ENCODE assay signal across 9 cellular contexts in the genomic region with DNA sequence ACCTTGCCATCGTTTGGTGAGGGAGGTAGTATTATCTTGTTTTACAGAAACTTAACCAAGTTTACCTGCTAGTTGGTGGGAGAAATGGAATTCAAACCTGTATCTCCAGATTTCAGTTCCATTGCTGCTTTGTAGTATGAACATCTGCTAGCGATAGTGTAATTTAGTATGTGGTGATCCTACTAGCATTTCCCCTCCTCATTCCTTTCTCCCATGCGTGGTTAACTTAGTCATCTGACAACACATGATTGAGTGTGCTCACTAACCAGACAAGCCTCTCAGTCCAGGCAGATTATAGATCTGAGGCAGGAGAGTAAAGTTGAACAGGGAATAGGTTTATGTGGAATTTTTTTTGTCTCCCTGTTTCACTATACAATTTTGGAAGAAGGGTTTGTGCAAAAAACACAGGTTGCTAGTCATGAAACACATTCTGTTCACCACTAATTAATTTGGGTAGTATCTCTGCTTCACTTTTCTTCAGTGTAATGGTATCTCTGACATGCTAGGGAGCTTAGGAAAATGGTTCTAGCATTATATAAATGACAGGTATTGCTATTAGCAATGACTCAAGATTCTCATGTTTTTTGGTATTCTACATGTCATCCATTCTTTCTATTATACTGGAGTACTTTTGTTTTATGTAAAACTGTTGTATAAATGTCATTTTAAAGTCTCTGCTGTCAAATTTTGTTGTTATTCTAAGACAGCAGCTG. TPM values are rescaled to one million over a fixed set of nuclear protein-coding genes. Genes with fewer than 3 reads are reported as not detected.
A peak's percentile ranks its signal among the peaks of the same experiment; 100 is the strongest.
DNase-seq lines count a peak whose midpoint lies in the region; ATAC-seq and TF ChIP-seq lines count a peak whose summit lies in the region.
"Had no signal": no experiment of that assay in that cellular context is flagged by ENCODE, and none has a peak within 500 bp of the region (broad histone marks: within the 10 kb centered on the region; RNA-seq: fewer than 3 reads in every experiment).

No MANE protein-coding gene starts in this region.

- peaks cover 26% of the 10 kb centered on the region for H3K4me1 ChIP-seq in SJCRH30

- TF ChIP-seq CTCF in fibroblast of villous mesenchyme (IDR thresholded peaks at IDR 0.05; ENCODE audit: insufficient read depth, low read depth, low read length), result no peak

- H3K36me3 ChIP-seq in SJCRH30, result peaks cover 20% of the 10 kb centered on the region

- DNase-seq in SKM-1 treated with dmso at 0.1 percent for 144 hours (lab: John Stamatoyannopoulos, UW; ENCODE audit: unreplicated experiment) (peak; percentile 13), SKM-1 (lab: John Stamatoyannopoulos, UW; ENCODE audit: unreplicated experiment) (no peak), SJCRH30 (peak; percentile 31 to 64), fibroblast of villous mesenchyme (ENCODE audit: low read depth) (peak; percentile 86), DMS79 treated with DMSO at 0.1 percent for 48 hours (lab: John Stamatoyannopoulos, UW) (no peak)
- DNase-seq in stimulated activated naive CD8-positive, alpha-beta T cell treated with anti-CD3 and anti-CD28 coated beads, Interleukin-15, Interleukin-2, amounts not matched to agents 100 U/mL and 50 U/mL, for 24 hours, result no peak
- DNase-seq in activated CD4-positive, alpha-beta T cell treated with anti-CD3 and anti-CD28 coated beads for 1 hour, result no peak

- H3K9me3 ChIP-seq in SJCRH30 (replicated peaks), result no peaks in the 10 kb centered on the region
- H3K9me3 ChIP-seq: BLaER1 had no signal

- H3K27me3 ChIP-seq in SJCRH30, result no peaks in the 10 kb centered on the region
- H3K27me3 ChIP-seq: BLaER1 had no signal

- H3K4me3 ChIP-seq in SJCRH30 (no peak overlapping the region), fibroblast of villous mesenchyme (ENCODE audit: low read depth, low read length) (no peak overlapping the region)
- H3K4me3 ChIP-seq: BLaER1 had no signal

- peak; percentile 65 for ATAC-seq in stimulated activated naive CD8-positive, alpha-beta T cell treated with anti-CD3 and anti-CD28 coated beads, Interleukin-15, Interleukin-2, amounts not matched to agents 100 U/mL and 50 U/mL, for 24 hours
- no peak for ATAC-seq in HG03439 (IDR thresholded peaks at IDR 0.05; ENCODE audit: unreplicated experiment)

- H3K27ac ChIP-seq in SJCRH30, result no peak overlapping the region
- H3K27ac ChIP-seq: BLaER1 had no signal

RNA-seq across cellular contexts. Expression of a gene that starts 21.7 kb away (rescaled TPM):
- total RNA-seq in SJCRH30 (2014; rRNA removed; shearing (Covaris generic)), result 90.0 and 115 TPM in 2 replicates
- 57.3 and 58.7 TPM in 2 replicates for total RNA-seq in fibroblast of villous mesenchyme

Comparison
In these comparisons a context has a peak if more than half of its experiments do, and no peak if none do; other contexts are left out.
1. DNase-seq: peak in SKM-1 treated with dmso at 0.1 percent for 144 hours (single experiment), SJCRH30 (2 of 2) and fibroblast of villous mesenchyme (single experiment); none in SKM-1 (single experiment), stimulated activated naive CD8-positive, alpha-beta T cell treated with anti-CD3 and anti-CD28 coated beads, Interleukin-15, Interleukin-2, amounts not matched to agents 100 U/mL and 50 U/mL, for 24 hours (single experiment), DMS79 treated with DMSO at 0.1 percent for 48 hours (single experiment) and activated CD4-positive, alpha-beta T cell treated with anti-CD3 and anti-CD28 coated beads for 1 hour (single experiment).